ENCODE assay signal across 10 cellular contexts in genomic region chr2:201984800-201985525, GRCh38. TPM values are rescaled to one million over a fixed set of nuclear protein-coding genes. Genes with fewer than 3 reads are reported as not detected.
DNase-seq lines count a peak whose midpoint lies in the region; FAIRE-seq and TF ChIP-seq lines count a peak whose summit lies in the region.
"Had no signal": no experiment of that assay in that cellular context is flagged by ENCODE, and none has a peak within 500 bp of the region (broad histone marks: within the 10 kb centered on the region; RNA-seq: fewer than 3 reads in every experiment).

No MANE protein-coding gene starts in this region.

- no peaks in the 10 kb centered on the region for H3K4me1 ChIP-seq in prostate gland (replicated peaks)
- H3K4me1 ChIP-seq in kidney (ENCODE audit: control insufficient read depth in 1 of 2, insufficient read depth in 1 of 2, low read depth in 1 of 2, low read length in 2 of 2), result no peaks in the 10 kb centered on the region

- FAIRE-seq in kidney (lab: Jason Lieb, UNC), result no peak

- H3K9me3 ChIP-seq in prostate gland (no peaks in the 10 kb centered on the region), kidney (ENCODE audit: control insufficient read depth in 1 of 2, low read length in 2 of 2) (no peaks in the 10 kb centered on the region)

- H3K27me3 Mint-ChIP-seq in immature natural killer cell (ENCODE audit: low read depth in 3 of 3), result peaks cover 0 to 4% (median 3%) of the 10 kb centered on the region in 3 donors

- H3K36me3 ChIP-seq in prostate gland (no peaks in the 10 kb centered on the region), kidney (ENCODE audit: control insufficient read depth in 1 of 2, insufficient read depth in 2 of 2, low read length in 2 of 2) (no peaks in the 10 kb centered on the region)

- peak; percentile 29 for DNase-seq in GM12865 (ENCODE audit: low read depth)
- peak; percentile 91 for DNase-seq in NCI-H446 treated with DMSO at 0.1 percent for 48 hours (lab: John Stamatoyannopoulos, UW)
- peak; percentile 83 to 95 (median 91) for DNase-seq in dorsolateral prefrontal cortex
- DNase-seq in prostate gland (ENCODE audit: low spot score), result peak; percentile 19
- DNase-seq in kidney, result no peak
- no peak for DNase-seq in T1000 (lab: John Stamatoyannopoulos, UW)
- DNase-seq in germinal center (ENCODE audit: low spot score), result no peak
- DNase-seq in immature natural killer cell, result no peak
- DNase-seq: GF-D8 had no signal

- H3K9me3 Mint-ChIP-seq in immature natural killer cell, result no peaks in the 10 kb centered on the region
- H3K9me3 Mint-ChIP-seq: memory B cell had no signal

- intact Hi-C loops in dorsolateral prefrontal cortex (cut with DNase I) (loop anchor here (5.0 to 10.0 kb wide), 2 partner anchors 47 to 120 kb away; partner anchors contain the start of gene FZD7 (in 2 of the 2)), prostate gland (cut with DNase I) (no loop called here), kidney (cut with DNase I) (no loop called here)

- 34% methylated on average over 12 of the region's 12 CpGs for WGBS in prostate gland

- H3K27me3 ChIP-seq in dorsolateral prefrontal cortex (peaks cover 0 to 14% (median 0%) of the 10 kb centered on the region in 45 donors), prostate gland (replicated peaks; ENCODE audit: insufficient read depth) (no peaks in the 10 kb centered on the region)

- TF ChIP-seq CTCF in GM12865 (IDR thresholded peaks at IDR 0.05; ENCODE audit: insufficient read depth, low read depth, low read length, missing control alignments) (no peak), dorsolateral prefrontal cortex (IDR thresholded peaks at IDR 0.05 in 54 of 56, conservative IDR thresholded peaks at IDR 0.05 in 2 of 56; ENCODE audit: low read depth in 1 of 56, partially characterized antibody in 56 of 56) (peak in 37 of 56 donors; percentile 7 to 60 (median 30)), prostate gland (IDR thresholded peaks at IDR 0.05) (no peak), kidney (IDR thresholded peaks at IDR 0.05; ENCODE audit: borderline replicate concordance, extremely low read depth, insufficient read depth) (no peak)

- H3K4me3 ChIP-seq in GM12865 (ENCODE audit: low read depth, low read length) (no peak overlapping the region), dorsolateral prefrontal cortex (peak overlapping the region in 5 of 59 donors; percentile 3 to 29 (median 8)), prostate gland (no peak overlapping the region), kidney (ENCODE audit: low read length in 2 of 2) (no peak overlapping the region)

- no peak overlapping the region for H3K27ac Mint-ChIP-seq in immature natural killer cell
- H3K27ac Mint-ChIP-seq: memory B cell had no signal

- no peak for TF ChIP-seq POLR2A in prostate gland (IDR thresholded peaks at IDR 0.05)

- no peaks in the 10 kb centered on the region for H3K4me1 Mint-ChIP-seq in immature natural killer cell

- H3K4me3 Mint-ChIP-seq in immature natural killer cell, result no peak overlapping the region
- H3K4me3 Mint-ChIP-seq: memory B cell had no signal

- H3K27ac ChIP-seq in dorsolateral prefrontal cortex (peak overlapping the region in 43 of 59 donors; percentile 0 to 88 (median 48)), prostate gland (peak overlapping the region in 1 of 2 donors; percentile 33), kidney (ENCODE audit: low read depth in 2 of 2, low read length in 2 of 2) (no peak overlapping the region)

- no peak overlapping the region for H3K9ac ChIP-seq in kidney (ENCODE audit: low read length in 2 of 2)

- no peaks in the 10 kb centered on the region for H3K36me3 Mint-ChIP-seq in immature natural killer cell
- H3K36me3 Mint-ChIP-seq: memory B cell had no signal

RNA-seq across cellular contexts. Expression of gene FZD7, which starts 48.7 kb away (rescaled TPM):
- total RNA-seq in dorsolateral prefrontal cortex, result 1 to 10 TPM; 1.3 to 9.9 (median 4.1) TPM
- total RNA-seq in prostate gland, result 10 to 100 TPM; 16.1 to 26.1 TPM
- total RNA-seq in kidney, result 14.0 TPM
- 5.6 TPM for polyA plus RNA-seq in kidney (ENCODE audit: insufficient read depth, low read depth, low replicate concordance)
- polyA plus RNA-seq in immature natural killer cell, result under 1 TPM in 1 of 3 donors, not detected in 2; 0.31 TPM

Comparison
In these comparisons a context has a peak if more than half of its experiments do, and no peak if none do; other contexts are left out.
1. DNase-seq: peak in GM12865 (single experiment), NCI-H446 treated with DMSO at 0.1 percent for 48 hours (single experiment), dorsolateral prefrontal cortex (10 of 10) and prostate gland (single experiment); none in kidney (single experiment), T1000 (single experiment), germinal center (single experiment) and immature natural killer cell (0 of 3).
2. CTCF ChIP-seq: peak in dorsolateral prefrontal cortex (37 of 56); none in GM12865 (single experiment), prostate gland (0 of 4) and kidney (single experiment).
3. H3K27ac ChIP-seq: peak in dorsolateral prefrontal cortex (43 of 59); none in kidney (0 of 2).
4. intact Hi-C loops: an anchor here in dorsolateral prefrontal cortex (5.0 to 10.0 kb wide); none called in prostate gland and kidney.